Comparison of ENCODE assay signal across 9 cellular contexts in the genomic region with DNA sequence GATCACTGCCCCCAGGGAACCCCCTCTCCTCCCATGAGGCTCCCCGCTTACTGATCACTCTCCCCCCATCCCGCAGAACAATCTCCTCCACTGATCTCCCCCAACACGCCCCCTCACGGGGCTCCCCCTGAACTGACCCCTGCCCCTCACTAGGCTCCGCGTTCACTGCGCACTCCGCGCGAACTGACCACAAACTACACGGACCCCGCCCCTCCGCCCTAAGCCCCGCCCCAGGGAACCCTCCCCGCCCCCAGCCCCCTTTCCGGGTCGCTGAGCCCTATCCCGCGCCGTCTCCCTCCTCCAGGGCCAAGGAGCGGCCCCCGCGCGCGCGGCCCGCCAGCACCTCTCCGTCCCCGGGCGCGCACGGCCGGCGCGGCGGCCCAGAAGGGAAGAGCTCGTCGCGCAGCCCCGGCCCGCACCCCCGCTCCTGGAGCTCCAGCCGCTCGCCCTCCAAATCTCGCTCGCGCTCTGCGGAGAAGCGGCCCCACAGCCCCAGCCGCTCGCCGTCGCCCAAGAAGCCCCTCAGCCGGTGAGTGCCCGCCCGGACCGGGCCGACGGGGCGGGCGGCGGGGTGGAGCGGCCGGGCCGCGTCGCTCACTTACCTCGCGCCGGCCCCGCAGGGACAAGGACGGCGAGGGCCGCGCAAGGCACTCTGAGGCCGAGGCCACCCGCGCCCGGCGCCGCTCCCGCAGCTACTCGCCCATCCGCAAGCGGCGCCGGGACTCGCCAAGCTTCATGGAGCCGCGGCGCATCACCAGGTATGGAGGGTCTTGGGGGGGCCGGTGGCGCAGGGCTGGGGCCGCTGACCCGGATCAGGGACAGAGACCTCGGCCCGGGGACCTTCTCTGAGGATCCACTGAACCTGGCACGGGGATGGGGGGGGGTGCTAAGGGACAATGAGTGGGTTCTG. TPM values are rescaled to one million over a fixed set of nuclear protein-coding genes. Genes with fewer than 3 reads are reported as not detected.
DNase-seq lines count a peak whose midpoint lies in the region; ATAC-seq lines count a peak whose summit lies in the region.
"Had no signal": no experiment of that assay in that cellular context is flagged by ENCODE, and none has a peak within 500 bp of the region (broad histone marks: within the 10 kb centered on the region; RNA-seq: fewer than 3 reads in every experiment).

No MANE protein-coding gene starts in this region.

- peak overlapping the region; percentile 81 to 97 (median 93) for H3K4me2 ChIP-seq in BLaER1 treated with 17β-estradiol and CSF1 and Interleukin-3, amounts not matched to agents 10 nM and 100 nM

- ATAC-seq in esophagus mucosa (peak; percentile 32), HG03045 (IDR thresholded peaks at IDR 0.05; ENCODE audit: unreplicated experiment) (no peak), HG03196 (IDR thresholded peaks at IDR 0.05; ENCODE audit: unreplicated experiment) (no peak)

- H4K20me1 ChIP-seq in BLaER1 treated with 17β-estradiol and CSF1 and Interleukin-3, amounts not matched to agents 10 nM and 100 nM = peaks cover 0 to 6% (median 0%) of the 10 kb centered on the region in 11 experiments; a peak in 5 of 22 replicates

- H3K27ac ChIP-seq in BLaER1 treated with 17β-estradiol and CSF1 and Interleukin-3, amounts not matched to agents 10 nM and 100 nM = no peak overlapping the region
- H3K27ac ChIP-seq in SJCRH30 = no peak overlapping the region

- H3K4me3 ChIP-seq in BLaER1 treated with 17β-estradiol and CSF1 and Interleukin-3, amounts not matched to agents 10 nM and 100 nM = peak overlapping the region; percentile 49 to 73 (median 62)
- H3K4me3 ChIP-seq in SJCRH30 = peak overlapping the region; percentile 40
- H3K4me3 ChIP-seq in neuron (ENCODE audit: low read length) = peak overlapping the region; percentile 10

- H3K27me3 ChIP-seq in BLaER1 treated with 17β-estradiol and CSF1 and Interleukin-3, amounts not matched to agents 10 nM and 100 nM = peaks cover 62 to 83% (median 80%) of the 10 kb centered on the region in 11 experiments
- H3K27me3 ChIP-seq in SJCRH30 (peaks cover 14% of the 10 kb centered on the region), neuron (ENCODE audit: insufficient read depth, low read length) (peaks cover 57% of the 10 kb centered on the region)

- H3K9ac ChIP-seq in BLaER1 treated with 17β-estradiol and CSF1 and Interleukin-3, amounts not matched to agents 10 nM and 100 nM = peak overlapping the region; percentile 24 to 70 (median 62); a peak in 19 of 22 replicates

- peaks cover 0 to 6% (median 0%) of the 10 kb centered on the region in 11 experiments; a peak in 2 of 22 replicates for H3K9me3 ChIP-seq in BLaER1 treated with 17β-estradiol and CSF1 and Interleukin-3, amounts not matched to agents 10 nM and 100 nM (replicated peaks in 1 of 11)
- H3K9me3 ChIP-seq in SJCRH30 (replicated peaks) = no peaks in the 10 kb centered on the region
- H3K9me3 ChIP-seq in neuron (ENCODE audit: low read length) = no peaks in the 10 kb centered on the region

- peaks cover 0 to 30% (median 22%) of the 10 kb centered on the region in 10 experiments; a peak in 18 of 20 replicates for H3K4me1 ChIP-seq in BLaER1 treated with 17β-estradiol and CSF1 and Interleukin-3, amounts not matched to agents 10 nM and 100 nM
- H3K4me1 ChIP-seq in SJCRH30 = no peaks in the 10 kb centered on the region
- peaks cover 4% of the 10 kb centered on the region for H3K4me1 ChIP-seq in neuron (ENCODE audit: insufficient read depth, low read length)

- H3K36me3 ChIP-seq in BLaER1 treated with 17β-estradiol and CSF1 and Interleukin-3, amounts not matched to agents 10 nM and 100 nM = no peaks in the 10 kb centered on the region
- H3K36me3 ChIP-seq in SJCRH30 (no peaks in the 10 kb centered on the region), neuron (ENCODE audit: insufficient read depth, low read length) (no peaks in the 10 kb centered on the region)

- H2AFZ ChIP-seq in neuron (ENCODE audit: low read depth, low read length) = no peak overlapping the region

- DNase-seq in SJCRH30 (no peak), mesenteric fat pad (ENCODE audit: low spot score) (no peak), HT-29 (ENCODE audit: low spot score) (no peak)
- DNase-seq: stimulated activated CD4-positive, alpha-beta T cell treated with anti-CD3 and anti-CD28 coated beads, Interleukin-1b, Interleukin-23, amount 100 ng/mL, for 48 hours had no signal

RNA-seq across cellular contexts. Expression of a gene that starts 19.9 kb away (rescaled TPM):
- total RNA-seq in SJCRH30 (2014; rRNA removed; shearing (Covaris generic)) = 116 and 118 TPM in 2 replicates
- total RNA-seq in esophagus mucosa (4,957 TPM), mesenteric fat pad (813 TPM)
- 116 and 134 TPM in 2 replicates for total RNA-seq in HT-29 (2014; rRNA removed; shearing (Covaris generic))

Comparison
In these comparisons a context has a peak if more than half of its experiments do, and no peak if none do; other contexts are left out.
1. H3K4me3 ChIP-seq: peak in every context shown above with its lines; median percentile 62 in BLaER1 treated with 17β-estradiol and CSF1 and Interleukin-3, amounts not matched to agents 10 nM and 100 nM; 40 in SJCRH30; 10 in neuron.